In the genomic region with DNA sequence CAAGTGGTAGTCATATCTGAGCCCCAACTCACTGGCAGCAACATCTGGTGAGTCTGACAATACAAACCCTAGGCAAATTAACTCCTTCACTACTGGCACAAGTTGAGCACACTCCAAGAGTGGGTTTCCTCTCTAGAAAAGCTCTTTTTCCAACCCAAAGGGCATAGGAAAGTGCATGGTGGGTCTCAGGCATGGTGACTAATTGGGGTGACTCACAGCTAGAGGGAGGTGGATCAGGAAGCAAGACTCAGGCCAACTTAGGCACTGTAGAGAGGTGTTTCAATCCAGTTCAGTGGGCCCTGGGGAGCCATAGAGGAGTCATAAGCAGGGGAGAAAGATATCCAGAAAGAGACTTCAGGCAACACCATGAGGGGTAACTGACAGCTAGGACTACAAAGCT, we compare ENCODE assay signal across 14 cellular contexts. TPM values are rescaled to one million over a fixed set of nuclear protein-coding genes. Genes with fewer than 3 reads are reported as not detected.
DNase-seq lines count a peak whose midpoint lies in the region; ATAC-seq and TF ChIP-seq lines count a peak whose summit lies in the region.
"Had no signal": no experiment of that assay in that cellular context is flagged by ENCODE, and none has a peak within 500 bp of the region (broad histone marks: within the 10 kb centered on the region; RNA-seq: fewer than 3 reads in every experiment).

No MANE protein-coding gene starts in this region.

- no peaks in the 10 kb centered on the region for H3K9me3 Mint-ChIP-seq in activated T-helper 2 cell treated with anti-CD3 and anti-CD28 coated beads, Interferon-gamma antibody, Interleukin-2, Interleukin-4, amounts not matched to agents 10 μg/mL and 5 μg/mL and 100 μg/mL, durations not matched to agents 14 hours and 24 hours and 36 hours
- H3K9me3 Mint-ChIP-seq: activated B cell treated with CpG ODN at 0.5 μM for 24 hours; activated naive CD4-positive, alpha-beta T cell treated with anti-CD3 and anti-CD28 coated beads, Interleukin-2, amount 10 ng/mL, durations not matched to agents 7 days and 5 days; CD4-positive, CD25-positive, alpha-beta regulatory T cell had no signal

- H3K27ac ChIP-seq in left ventricle myocardium inferior (replicated peaks) (peak overlapping the region; percentile 49), RWPE2 (ENCODE audit: poor library complexity, severe bottlenecking) (no peak overlapping the region), body of pancreas (no peak overlapping the region)

- H3K27me3 ChIP-seq in left ventricle myocardium inferior (ENCODE audit: low read depth) (peaks cover 4% of the 10 kb centered on the region), RWPE2 (ENCODE audit: insufficient read depth, poor library complexity, severe bottlenecking) (no peaks in the 10 kb centered on the region), body of pancreas (no peaks in the 10 kb centered on the region)

- peaks cover 9% of the 10 kb centered on the region for H3K27me3 Mint-ChIP-seq in activated T-helper 2 cell treated with anti-CD3 and anti-CD28 coated beads, Interferon-gamma antibody, Interleukin-2, Interleukin-4, amounts not matched to agents 10 μg/mL and 5 μg/mL and 100 μg/mL, durations not matched to agents 14 hours and 24 hours and 36 hours (ENCODE audit: low read depth)

- H3K36me3 ChIP-seq in left ventricle myocardium inferior (no peaks in the 10 kb centered on the region), RWPE2 (ENCODE audit: low read depth) (no peaks in the 10 kb centered on the region), body of pancreas (replicated peaks in 1 of 2; ENCODE audit: insufficient read depth in 1 of 2, low read depth in 2 of 2) (no peaks in the 10 kb centered on the region)

- no peak for TF ChIP-seq POLR2A in body of pancreas (IDR thresholded peaks at IDR 0.05)

- TF ChIP-seq CTCF in left ventricle myocardium inferior (IDR thresholded peaks at IDR 0.05; ENCODE audit: borderline replicate concordance) (no peak), RWPE2 (IDR thresholded peaks at IDR 0.05; ENCODE audit: poor library complexity, severe bottlenecking) (no peak), body of pancreas (IDR thresholded peaks at IDR 0.05) (no peak)

- ATAC-seq in left ventricle myocardium superior (no peak), RWPE2 (ENCODE audit: low read depth) (peak; percentile 70; the same call in 2 of the 3 replicates), body of pancreas (no peak)

- peaks cover 41% of the 10 kb centered on the region for H3K4me1 ChIP-seq in left ventricle myocardium inferior
- H3K4me1 ChIP-seq in RWPE2 (ENCODE audit: insufficient read depth, poor library complexity, severe bottlenecking), result no peaks in the 10 kb centered on the region
- peaks cover 22% of the 10 kb centered on the region for H3K4me1 ChIP-seq in body of pancreas

- no peaks in the 10 kb centered on the region for H3K36me3 Mint-ChIP-seq in activated T-helper 2 cell treated with anti-CD3 and anti-CD28 coated beads, Interferon-gamma antibody, Interleukin-2, Interleukin-4, amounts not matched to agents 10 μg/mL and 5 μg/mL and 100 μg/mL, durations not matched to agents 14 hours and 24 hours and 36 hours (ENCODE audit: low read depth)
- H3K36me3 Mint-ChIP-seq: activated naive CD4-positive, alpha-beta T cell treated with anti-CD3 and anti-CD28 coated beads, Interleukin-2, amount 10 ng/mL, durations not matched to agents 7 days and 5 days; CD4-positive, CD25-positive, alpha-beta regulatory T cell had no signal

- H3K9me3 ChIP-seq in left ventricle myocardium inferior (replicated peaks) (no peaks in the 10 kb centered on the region), RWPE2 (ENCODE audit: severe bottlenecking) (no peaks in the 10 kb centered on the region), body of pancreas (no peaks in the 10 kb centered on the region)

- H3K27ac Mint-ChIP-seq in activated T-helper 2 cell treated with anti-CD3 and anti-CD28 coated beads, Interferon-gamma antibody, Interleukin-2, Interleukin-4, amounts not matched to agents 10 μg/mL and 5 μg/mL and 100 μg/mL, durations not matched to agents 14 hours and 24 hours and 36 hours, result no peak overlapping the region
- H3K27ac Mint-ChIP-seq: activated B cell treated with CpG ODN at 0.5 μM for 24 hours; activated naive CD4-positive, alpha-beta T cell treated with anti-CD3 and anti-CD28 coated beads, Interleukin-2, amount 10 ng/mL, durations not matched to agents 7 days and 5 days; naive B cell had no signal

- H3K4me3 Mint-ChIP-seq in activated T-helper 2 cell treated with anti-CD3 and anti-CD28 coated beads, Interferon-gamma antibody, Interleukin-2, Interleukin-4, amounts not matched to agents 10 μg/mL and 5 μg/mL and 100 μg/mL, durations not matched to agents 14 hours and 24 hours and 36 hours (ENCODE audit: low read depth), result no peak overlapping the region
- H3K4me3 Mint-ChIP-seq: activated B cell treated with CpG ODN at 0.5 μM for 24 hours; activated naive CD4-positive, alpha-beta T cell treated with anti-CD3 and anti-CD28 coated beads, Interleukin-2, amount 10 ng/mL, durations not matched to agents 7 days and 5 days; CD4-positive, CD25-positive, alpha-beta regulatory T cell; naive B cell had no signal

- intact Hi-C loops in left ventricle myocardium inferior (cut with micrococcal nuclease) (no loop called here), left ventricle myocardium superior (cut with micrococcal nuclease) (loop anchor here (10.0 kb wide), 1 partner anchor 607 kb away; no protein-coding TSS in a partner anchor), body of pancreas (cut with DNase I) (no loop called here)
- intact Hi-C loops in activated T-helper 2 cell treated with anti-CD3 and anti-CD28 coated beads, Interferon-gamma antibody, Interleukin-2, Interleukin-4, amounts not matched to agents 10 μg/mL and 5 μg/mL and 100 μg/mL, durations not matched to agents 14 hours and 24 hours and 36 hours (cut with micrococcal nuclease), result loop anchor here (5.0 to 10.0 kb wide), 3 partner anchors 64 to 607 kb away; a partner anchor contains a TSS

- DNase-seq in left ventricle myocardium inferior (no peak), left ventricle myocardium superior (no peak), RWPE2 (ENCODE audit: low spot score) (no peak), fibroblast of gingiva (ENCODE audit: low read depth) (peak; percentile 11), NCI-H510A treated with DMSO at 0.1 percent for 48 hours (lab: John Stamatoyannopoulos, UW) (no peak), AG08396 (ENCODE audit: low spot score) (no peak), body of pancreas (no peak)
- no peak for DNase-seq in activated T-helper 2 cell treated with anti-CD3 and anti-CD28 coated beads, Interferon-gamma antibody, Interleukin-2, Interleukin-4, amounts not matched to agents 10 μg/mL and 5 μg/mL and 100 μg/mL, durations not matched to agents 14 hours and 24 hours and 36 hours (ENCODE audit: low spot score)
- DNase-seq: activated B cell treated with CpG ODN at 0.5 μM for 24 hours; activated naive CD4-positive, alpha-beta T cell treated with anti-CD3 and anti-CD28 coated beads, Interleukin-2, amount 10 ng/mL, durations not matched to agents 7 days and 5 days; CD4-positive, CD25-positive, alpha-beta regulatory T cell; effector memory CD4-positive, alpha-beta T cell; naive B cell; NCI-H1694 had no signal

- peaks cover 22% of the 10 kb centered on the region for H3K4me1 Mint-ChIP-seq in activated T-helper 2 cell treated with anti-CD3 and anti-CD28 coated beads, Interferon-gamma antibody, Interleukin-2, Interleukin-4, amounts not matched to agents 10 μg/mL and 5 μg/mL and 100 μg/mL, durations not matched to agents 14 hours and 24 hours and 36 hours (ENCODE audit: low read depth)

- H3K4me3 ChIP-seq in left ventricle myocardium inferior (no peak overlapping the region), RWPE2 (ENCODE audit: severe bottlenecking) (no peak overlapping the region), body of pancreas (no peak overlapping the region)

RNA-seq across cellular contexts. Expression of a gene that starts 42.3 kb away (rescaled TPM):
- total RNA-seq in left ventricle myocardium inferior (2.9 TPM), left ventricle myocardium superior (3.2 TPM), body of pancreas (not detected)
- total RNA-seq in activated T-helper 2 cell treated with anti-CD3 and anti-CD28 coated beads, Interferon-gamma antibody, Interleukin-2, Interleukin-4, amounts not matched to agents 10 μg/mL and 5 μg/mL and 100 μg/mL, durations not matched to agents 14 hours and 24 hours and 36 hours, result 0.37 and 0.60 TPM in 2 replicates

Comparison
In these comparisons a context has a peak if more than half of its experiments do, and no peak if none do; other contexts are left out.
1. intact Hi-C loops: an anchor here in left ventricle myocardium superior (10.0 kb wide) and activated T-helper 2 cell treated with anti-CD3 and anti-CD28 coated beads, Interferon-gamma antibody, Interleukin-2, Interleukin-4, amounts not matched to agents 10 μg/mL and 5 μg/mL and 100 μg/mL, durations not matched to agents 14 hours and 24 hours and 36 hours (5.0 to 10.0 kb wide); none called in left ventricle myocardium inferior and body of pancreas.